ENCODE assay signal across 21 cellular contexts in the genomic region with DNA sequence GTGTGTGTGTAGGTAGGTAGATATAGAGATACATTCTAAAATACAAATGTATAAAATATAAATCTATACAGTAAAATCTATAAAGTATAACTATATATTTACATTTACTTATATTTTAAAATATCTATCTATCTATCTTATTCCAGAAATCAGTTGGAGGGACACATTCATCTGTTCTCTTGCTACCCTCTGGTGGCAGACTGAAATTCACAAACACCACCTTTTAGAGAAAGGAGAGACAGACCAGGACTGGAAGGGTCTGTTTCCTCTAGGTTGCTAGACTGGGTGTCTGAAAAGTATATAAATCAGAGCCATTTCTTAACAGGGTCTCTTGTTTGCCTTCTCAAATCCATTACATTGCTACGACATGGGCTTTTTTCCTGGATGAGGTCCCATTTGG.
A peak's percentile ranks its signal among the peaks of the same experiment; 100 is the strongest.
DNase-seq lines count a peak whose midpoint lies in the region; ATAC-seq and TF ChIP-seq lines count a peak whose summit lies in the region.
"Had no signal": no experiment of that assay in that cellular context is flagged by ENCODE, and none has a peak within 500 bp of the region (broad histone marks: within the 10 kb centered on the region; RNA-seq: fewer than 3 reads in every experiment).

No MANE protein-coding gene starts in this region.

- TF ChIP-seq CTCF in endodermal cell (conservative IDR thresholded peaks at IDR 0.05) (peak; percentile 38), psoas muscle (IDR thresholded peaks at IDR 0.05) (peak; percentile 11)

- H3K4me1 Mint-ChIP-seq in endodermal cell = no peaks in the 10 kb centered on the region
- H3K4me1 Mint-ChIP-seq: activated naive CD8-positive, alpha-beta T cell treated with anti-CD3 and anti-CD28 coated beads, Interleukin-2, amount 50 U/mL, for 24 hours; CD4-positive, alpha-beta memory T cell; neural crest cell had no signal

- H3K27ac Mint-ChIP-seq in endodermal cell = no peak overlapping the region
- H3K27ac Mint-ChIP-seq: activated naive CD8-positive, alpha-beta T cell treated with anti-CD3 and anti-CD28 coated beads, Interleukin-2, amount 50 U/mL, for 24 hours; activated T-helper 2 cell treated with anti-CD3 and anti-CD28 coated beads, Interferon-gamma antibody, Interleukin-2, Interleukin-4, amounts not matched to agents 10 μg/mL and 5 μg/mL and 100 μg/mL, durations not matched to agents 14 hours and 24 hours and 36 hours; CD4-positive, alpha-beta memory T cell had no signal

- no peak overlapping the region for H3K4me3 Mint-ChIP-seq in endodermal cell
- H3K4me3 Mint-ChIP-seq: activated naive CD8-positive, alpha-beta T cell treated with anti-CD3 and anti-CD28 coated beads, Interleukin-2, amount 50 U/mL, for 24 hours; CD4-positive, alpha-beta memory T cell; neural crest cell had no signal

- 86% methylated on average over 1 of the region's 1 CpG; no CpG with 5 or more reads in 1 of the 2 experiments for whole genome bisulfite sequencing in endodermal cell (ENCODE audit: insufficient coverage in 1 of 2, insufficient read length in 1 of 2), 2 experiments
- WGBS in psoas muscle, 3 donors = 56 to 71% (median 60%) methylated on average over 1 of the region's 1 CpG

- H3K36me3 Mint-ChIP-seq in endodermal cell (ENCODE audit: low read depth) = no peaks in the 10 kb centered on the region
- H3K36me3 Mint-ChIP-seq: CD4-positive, alpha-beta memory T cell had no signal

- H3K4me3 ChIP-seq in endodermal cell (ENCODE audit: low read length) (no peak overlapping the region), psoas muscle (no peak overlapping the region)
- H3K4me3 ChIP-seq: cardiac muscle cell, suprapubic skin had no signal

- no peaks in the 10 kb centered on the region for H3K4me1 ChIP-seq in endodermal cell (ENCODE audit: control insufficient read depth, insufficient read depth, low read length)
- no peaks in the 10 kb centered on the region for H3K4me1 ChIP-seq in psoas muscle
- H3K4me1 ChIP-seq: suprapubic skin had no signal

- no peak overlapping the region for H3K9ac ChIP-seq in endodermal cell (ENCODE audit: extremely low read depth, low read length, poor library complexity, severe bottlenecking)

- H3K27me3 ChIP-seq in endodermal cell (ENCODE audit: control insufficient read depth, insufficient read depth, low read length, poor library complexity, severe bottlenecking) = no peaks in the 10 kb centered on the region
- H3K27me3 ChIP-seq in psoas muscle (ENCODE audit: insufficient read depth in 3 of 3, low read length in 2 of 3) = peaks cover 0 to 10% (median 0%) of the 10 kb centered on the region in 3 donors
- H3K27me3 ChIP-seq: cardiac muscle cell, suprapubic skin had no signal

- DNase-seq in NCI-H510A treated with DMSO at 0.1 percent for 48 hours (lab: John Stamatoyannopoulos, UW) (peak; percentile 1), NCI-H510A (lab: John Stamatoyannopoulos, UW) (no peak), NCI-H1092 treated with DMSO at 0.1 percent for 48 hours (lab: John Stamatoyannopoulos, UW) (peak; percentile 41), endodermal cell (no peak), psoas muscle (no peak), activated gamma-delta T cell (lab: John Stamatoyannopoulos, UW) (no peak), SKM-1 treated with dmso at 0.1 percent for 144 hours (lab: John Stamatoyannopoulos, UW; ENCODE audit: unreplicated experiment) (no peak)
- DNase-seq: activated CD4-positive, alpha-beta T cell treated with anti-CD3 and anti-CD28 coated beads for 4 hours; activated naive CD8-positive, alpha-beta T cell treated with anti-CD3 and anti-CD28 coated beads, Interleukin-2, amount 50 U/mL, for 24 hours; CD4-positive, alpha-beta memory T cell; DMS79 treated with DMSO at 0.1 percent for 48 hours; erythroblast; left colon; midbrain; NCI-H1436 treated with DMSO at 0.1 percent for 48 hours; retina had no signal

- H3K9me3 ChIP-seq in endodermal cell (ENCODE audit: control insufficient read depth, low read length) (no peaks in the 10 kb centered on the region), psoas muscle (no peaks in the 10 kb centered on the region)
- H3K9me3 ChIP-seq: suprapubic skin had no signal

- ATAC-seq in psoas muscle (no peak), GM18868 (IDR thresholded peaks at IDR 0.05; ENCODE audit: unreplicated experiment) (no peak)
- ATAC-seq: activated naive CD8-positive, alpha-beta T cell treated with anti-CD3 and anti-CD28 coated beads, Interleukin-2, amount 50 U/mL, for 24 hours; left colon had no signal

- peaks cover 26% of the 10 kb centered on the region for H3K9me3 Mint-ChIP-seq in endodermal cell
- H3K9me3 Mint-ChIP-seq: activated naive CD8-positive, alpha-beta T cell treated with anti-CD3 and anti-CD28 coated beads, Interleukin-2, amount 50 U/mL, for 24 hours; activated T-helper 2 cell treated with anti-CD3 and anti-CD28 coated beads, Interferon-gamma antibody, Interleukin-2, Interleukin-4, amounts not matched to agents 10 μg/mL and 5 μg/mL and 100 μg/mL, durations not matched to agents 14 hours and 24 hours and 36 hours; CD4-positive, alpha-beta memory T cell had no signal

- H3K36me3 ChIP-seq in endodermal cell (ENCODE audit: control insufficient read depth, insufficient read depth, low read length) = no peaks in the 10 kb centered on the region
- H3K36me3 ChIP-seq in psoas muscle (ENCODE audit: insufficient read depth in 1 of 2, low read depth in 1 of 2) = no peaks in the 10 kb centered on the region
- H3K36me3 ChIP-seq: cardiac muscle cell had no signal

- no peaks in the 10 kb centered on the region for H3K27me3 Mint-ChIP-seq in endodermal cell (ENCODE audit: insufficient read depth)
- H3K27me3 Mint-ChIP-seq: activated naive CD8-positive, alpha-beta T cell treated with anti-CD3 and anti-CD28 coated beads, Interleukin-2, amount 50 U/mL, for 24 hours; CD4-positive, alpha-beta memory T cell had no signal

- intact Hi-C loops in psoas muscle (cut with DNase I) = no loop called here

- H3K27ac ChIP-seq in endodermal cell (ENCODE audit: low read depth, low read length) (no peak overlapping the region), psoas muscle (no peak overlapping the region)
- H3K27ac ChIP-seq: cardiac muscle cell, suprapubic skin had no signal

Comparison
In these comparisons a context has a peak if more than half of its experiments do, and no peak if none do; other contexts are left out.
1. DNase-seq: peak in NCI-H510A treated with DMSO at 0.1 percent for 48 hours (single experiment) and NCI-H1092 treated with DMSO at 0.1 percent for 48 hours (single experiment); none in NCI-H510A (single experiment), endodermal cell (single experiment), psoas muscle (0 of 2), activated gamma-delta T cell (single experiment) and SKM-1 treated with dmso at 0.1 percent for 144 hours (single experiment).